19 cellular contexts compared by ENCODE assay signal in the genomic region with DNA sequence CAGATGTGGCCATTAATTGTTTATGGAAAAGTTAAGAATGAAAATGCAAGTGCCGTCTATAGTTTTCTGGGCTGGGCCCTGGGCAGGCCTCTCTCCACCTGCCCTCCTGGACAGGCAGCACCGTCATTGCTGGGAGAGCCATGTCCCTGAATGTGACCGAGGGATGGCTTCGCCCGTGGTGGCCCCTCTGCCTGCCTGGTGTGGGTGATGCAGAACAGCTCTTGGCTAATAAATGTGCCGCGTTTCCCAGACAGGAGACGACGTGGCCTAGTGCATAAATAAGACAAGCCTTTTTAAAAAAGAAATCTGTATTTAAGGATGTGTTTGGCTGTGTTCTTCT.
DNase-seq lines count a peak whose midpoint lies in the region; ATAC-seq and TF ChIP-seq lines count a peak whose summit lies in the region.
"Had no signal": no experiment of that assay in that cellular context is flagged by ENCODE, and none has a peak within 500 bp of the region (broad histone marks: within the 10 kb centered on the region; RNA-seq: fewer than 3 reads in every experiment).

No MANE protein-coding gene starts in this region.

- no peaks in the 10 kb centered on the region for H3K9me3 Mint-ChIP-seq in chondrocyte (ENCODE audit: low read depth)
- H3K9me3 Mint-ChIP-seq: HFFc6 had no signal

- H3K4me1 ChIP-seq in heart left ventricle (peaks cover 0 to 11% (median 0%) of the 10 kb centered on the region in 12 donors), ovary (ENCODE audit: insufficient read depth) (peaks cover 2% of the 10 kb centered on the region), upper lobe of right lung (no peaks in the 10 kb centered on the region)

- TF ChIP-seq POLR2A in heart left ventricle (IDR thresholded peaks at IDR 0.05) (no peak), ovary (IDR thresholded peaks at IDR 0.05) (no peak)

- DNase-seq in heart left ventricle (peak in 3 of 5 donors; percentile 7 to 39 (median 13)), Right ventricle myocardium inferior (ENCODE audit: missing footprints) (no peak), chondrocyte (ENCODE audit: low spot score) (peak; percentile 51), ovary (peak in 4 of 5 donors; percentile 3 to 19 (median 6)), upper lobe of right lung (peak; percentile 46), SKM-1 treated with dmso at 0.1 percent for 144 hours (lab: John Stamatoyannopoulos, UW; ENCODE audit: unreplicated experiment) (no peak)
- DNase-seq: DMS 273 treated with DMSO at 0.1 percent for 48 hours, GDM1, HFFc6, NCI-H1048, NCI-H1436 treated with DMSO at 0.1 percent for 48 hours, NCI-H2029 treated with DMSO at 0.1 percent for 48 hours, NCI-H2171 treated with DMSO at 0.1 percent for 48 hours, NCI-H446 treated with DMSO at 0.1 percent for 48 hours, PC-9 had no signal

- ATAC-seq in heart left ventricle (no peak), Right ventricle myocardium inferior (no peak), upper lobe of right lung (no peak), HG03571 (IDR thresholded peaks at IDR 0.05; ENCODE audit: unreplicated experiment) (no peak), GM18873 (IDR thresholded peaks at IDR 0.05; ENCODE audit: low FRiP score, unreplicated experiment) (no peak)
- ATAC-seq: GM12878 had no signal

- H3K27me3 Mint-ChIP-seq in chondrocyte (ENCODE audit: low read depth): no peaks in the 10 kb centered on the region

- H3K27ac ChIP-seq in heart left ventricle (no peak overlapping the region), ovary (no peak overlapping the region), upper lobe of right lung (no peak overlapping the region)
- H3K27ac ChIP-seq: PC-9 had no signal

- H3K4me3 ChIP-seq in heart left ventricle: no peak overlapping the region
- H3K4me3 ChIP-seq in ovary: no peak overlapping the region
- no peak overlapping the region for H3K4me3 ChIP-seq in upper lobe of right lung
- H3K4me3 ChIP-seq: GM12878, PC-9 had no signal

- H3K4me1 Mint-ChIP-seq in chondrocyte (ENCODE audit: low read depth): no peaks in the 10 kb centered on the region

- TF ChIP-seq CTCF in heart left ventricle (IDR thresholded peaks at IDR 0.05): no peak
- no peak for TF ChIP-seq CTCF in chondrocyte (IDR thresholded peaks at IDR 0.05)
- no peak for TF ChIP-seq CTCF in ovary (IDR thresholded peaks at IDR 0.05)
- no peak for TF ChIP-seq CTCF in upper lobe of right lung (IDR thresholded peaks at IDR 0.05)

- H3K9me3 ChIP-seq in heart left ventricle (peaks cover 0 to 2% (median 0%) of the 10 kb centered on the region in 12 donors), ovary (no peaks in the 10 kb centered on the region), upper lobe of right lung (no peaks in the 10 kb centered on the region)

- TF ChIP-seq EP300 in ovary (IDR thresholded peaks at IDR 0.05): no peak

- intact Hi-C loops in heart left ventricle (cut with DNase I): no loop called here
- intact Hi-C loops in Right ventricle myocardium inferior (cut with DNase I): no loop called here
- intact Hi-C loops in ovary (cut with DNase I): no loop called here
- intact Hi-C loops in upper lobe of right lung (cut with DNase I): no loop called here

- peaks cover 0 to 2% (median 0%) of the 10 kb centered on the region in 9 donors for H3K36me3 ChIP-seq in heart left ventricle
- H3K36me3 ChIP-seq in ovary: no peaks in the 10 kb centered on the region
- H3K36me3 ChIP-seq in upper lobe of right lung: no peaks in the 10 kb centered on the region

- H3K27me3 ChIP-seq in heart left ventricle (no peaks in the 10 kb centered on the region), ovary (no peaks in the 10 kb centered on the region), upper lobe of right lung (no peaks in the 10 kb centered on the region)

- no peak overlapping the region for H3K27ac Mint-ChIP-seq in chondrocyte (ENCODE audit: unreplicated experiment)
- H3K27ac Mint-ChIP-seq: HFFc6 had no signal

- WGBS in heart left ventricle, 4 donors: 95 to 97% (median 96%) methylated on average over 9 of the region's 9 CpGs
- 87 to 89% (median 89%) methylated on average over 9 of the region's 9 CpGs for WGBS in ovary, 3 donors

- H3K4me3 Mint-ChIP-seq in chondrocyte (ENCODE audit: unreplicated experiment): no peak overlapping the region
- H3K4me3 Mint-ChIP-seq: CD14-positive monocyte, HFFc6 had no signal

- H3K36me3 Mint-ChIP-seq in chondrocyte (ENCODE audit: low read depth): peaks cover 2% of the 10 kb centered on the region

Comparison
In these comparisons a context has a peak if more than half of its experiments do, and no peak if none do; other contexts are left out.
1. DNase-seq: peak in heart left ventricle (3 of 5), chondrocyte (single experiment), ovary (4 of 5) and upper lobe of right lung (single experiment); none in Right ventricle myocardium inferior (single experiment) and SKM-1 treated with dmso at 0.1 percent for 144 hours (single experiment).